ENCODE assay signal across 1 cellular context in genomic region chr3:184514151-184514490, GRCh38.
TF ChIP-seq lines count a peak whose summit lies in the region.

No MANE protein-coding gene starts in this region.

TF ChIP-seq in A549, 52 proteins besides CTCF, POLR2A, EP300 and RAD21 (continued from another document):
- no peak for TF ChIP-seq E2F6 (IDR thresholded peaks at IDR 0.05; ENCODE audit: borderline replicate concordance, low read depth)
- no peak for TF ChIP-seq CBX2 (IDR thresholded peaks at IDR 0.05; ENCODE audit: borderline replicate concordance, low read depth)
- no peak for TF ChIP-seq FOXS1 (CRISPR knock-in tag; IDR thresholded peaks at IDR 0.05)
- no peak for TF ChIP-seq MAX (IDR thresholded peaks at IDR 0.05)
